Comparison of ENCODE assay signal across 8 cellular contexts in genomic region chr6:31823592-31824196, GRCh38. TPM values are rescaled to one million over a fixed set of nuclear protein-coding genes. Genes with fewer than 3 reads are reported as not detected.
DNase-seq lines count a peak whose midpoint lies in the region; ATAC-seq, FAIRE-seq and TF ChIP-seq lines count a peak whose summit lies in the region.
"Not testable (repeated sequence)": the region's sequence is repeated elsewhere in the genome, so short reads cannot be mapped to it uniquely, and the experiment has no call there.

No MANE protein-coding gene starts in this region.

- not testable (repeated sequence) for H3K4me2 ChIP-seq in astrocyte (ENCODE audit: low read length)

- H3K27me3 Mint-ChIP-seq in Calu3 (ENCODE audit: unreplicated experiment) = peaks cover 13% of the 10 kb centered on the region
- not testable (repeated sequence) for H3K27me3 Mint-ChIP-seq in T-helper 2 cell treated with Interferon-gamma antibody and Interleukin-4, amounts not matched to agents 5 μg/mL and 100 μg/mL, for 36 hours (ENCODE audit: low read depth); astrocyte (ENCODE audit: low read depth, unreplicated experiment)

- H3K36me3 ChIP-seq in astrocyte (ENCODE audit: insufficient read depth, low read length); psoas muscle (ENCODE audit: insufficient read depth in 1 of 2, low read depth in 1 of 2); tibial artery: not testable (repeated sequence)

- H3K4me3 Mint-ChIP-seq in Calu3 (ENCODE audit: low read depth, unreplicated experiment) (peak overlapping the region; percentile 89), astrocyte (ENCODE audit: unreplicated experiment) (peak overlapping the region; percentile 57)
- H3K4me3 Mint-ChIP-seq in T-helper 2 cell treated with Interferon-gamma antibody and Interleukin-4, amounts not matched to agents 5 μg/mL and 100 μg/mL, for 36 hours = peak overlapping the region; percentile 16

- H3K9me3 Mint-ChIP-seq in Calu3 (ENCODE audit: low read depth, unreplicated experiment); T-helper 2 cell treated with Interferon-gamma antibody and Interleukin-4, amounts not matched to agents 5 μg/mL and 100 μg/mL, for 36 hours; astrocyte (ENCODE audit: unreplicated experiment): not testable (repeated sequence)

- 86 to 94% (median 87%) methylated on average over 9 of the region's 9 CpGs for WGBS in psoas muscle, 3 donors

- not testable (repeated sequence) for ATAC-seq in psoas muscle

- intact Hi-C loops in Calu3 (cut with micrococcal nuclease; ENCODE audit: unreplicated experiment) = loop anchor here (5.0 kb wide), 1 partner anchor 46 kb away; the partner anchor contains the start of gene VWA7
- intact Hi-C loops in psoas muscle (cut with DNase I); tibial artery (cut with DNase I; ENCODE audit: low total_unique reads): not testable (repeated sequence)

- H3K36me3 Mint-ChIP-seq in Calu3 (ENCODE audit: insufficient read depth, unreplicated experiment) = peaks cover 84% of the 10 kb centered on the region
- not testable (repeated sequence) for H3K36me3 Mint-ChIP-seq in T-helper 2 cell treated with Interferon-gamma antibody and Interleukin-4, amounts not matched to agents 5 μg/mL and 100 μg/mL, for 36 hours (ENCODE audit: low read depth); astrocyte (ENCODE audit: low read depth, unreplicated experiment)

- H3K27ac ChIP-seq in astrocyte (ENCODE audit: low read depth, low read length) = not testable (repeated sequence)
- peak overlapping the region; percentile 96 for H3K27ac ChIP-seq in epithelial cell of prostate
- peak overlapping the region; percentile 91 for H3K27ac ChIP-seq in psoas muscle
- peak overlapping the region; percentile 91 for H3K27ac ChIP-seq in tibial artery

- not testable (repeated sequence) for H3K4me3 ChIP-seq in astrocyte (ENCODE audit: insufficient read depth, low read depth, low read length); psoas muscle; tibial artery

- H3K4me1 Mint-ChIP-seq in Calu3 (ENCODE audit: low read depth, unreplicated experiment) (peaks cover 70% of the 10 kb centered on the region), astrocyte (ENCODE audit: low read depth, unreplicated experiment) (peaks cover 17% of the 10 kb centered on the region)
- H3K4me1 Mint-ChIP-seq in T-helper 2 cell treated with Interferon-gamma antibody and Interleukin-4, amounts not matched to agents 5 μg/mL and 100 μg/mL, for 36 hours (ENCODE audit: low read depth) = peaks cover 40% of the 10 kb centered on the region

- not testable (repeated sequence) for DNase-seq in Calu3; T-helper 2 cell treated with Interferon-gamma antibody and Interleukin-4, amounts not matched to agents 5 μg/mL and 100 μg/mL, for 36 hours (ENCODE audit: low spot score); astrocyte (ENCODE audit: low read depth); epithelial cell of prostate (ENCODE audit: low read depth, low spot score); psoas muscle; tibial artery
- DNase-seq in NOMO-1 (lab: John Stamatoyannopoulos, UW; ENCODE audit: unreplicated experiment in 2 of 2) (peak; percentile 53 to 71), medulla oblongata (ENCODE audit: extremely low spot score) (peak; percentile 46)

- FAIRE-seq in astrocyte (lab: Jason Lieb, UNC) = not testable (repeated sequence)

- H3K27me3 ChIP-seq in astrocyte (ENCODE audit: insufficient read depth, low read length); psoas muscle (ENCODE audit: insufficient read depth in 3 of 3, low read length in 2 of 3); tibial artery: not testable (repeated sequence)

- H3K9me3 ChIP-seq in astrocyte (ENCODE audit: insufficient read depth, low read depth, low read length); psoas muscle; tibial artery: not testable (repeated sequence)

- not testable (repeated sequence) for TF ChIP-seq CTCF in Calu3 (IDR thresholded peaks at IDR 0.05; ENCODE audit: unreplicated experiment); astrocyte (IDR thresholded peaks at IDR 0.05; ENCODE audit: insufficient read depth, low read depth, low read length); psoas muscle (IDR thresholded peaks at IDR 0.05); tibial artery (IDR thresholded peaks at IDR 0.05)

- H3K9ac ChIP-seq in astrocyte (ENCODE audit: low read length) = not testable (repeated sequence)

- CTCF ChIA-PET in Calu3 (lab: Charles Lee) = interaction anchor here (0.6 to 2.9 kb wide), 8 partner anchors 17 to 172 kb away, joined by 3 to 13 read pairs (median 4); partner anchors contain the start of genes CLIC1, LSM2 and VWA7

- BruUV-seq in Calu3 (replicated peaks; lab: Mats Ljungman, UMichigan) = not testable (repeated sequence)

- H3K4me1 ChIP-seq in astrocyte (ENCODE audit: insufficient read depth, low read length) (peaks cover 17% of the 10 kb centered on the region), psoas muscle (peaks cover 47% of the 10 kb centered on the region), tibial artery (peaks cover 0 to 69% (median 45%) of the 10 kb centered on the region in 4 donors)

- H3K79me2 ChIP-seq in astrocyte (ENCODE audit: insufficient read depth, low read length) = not testable (repeated sequence)

- H3K27ac Mint-ChIP-seq in Calu3 (ENCODE audit: unreplicated experiment) (peak overlapping the region; percentile 95), astrocyte (ENCODE audit: unreplicated experiment) (peak overlapping the region; percentile 34)
- H3K27ac Mint-ChIP-seq in T-helper 2 cell treated with Interferon-gamma antibody and Interleukin-4, amounts not matched to agents 5 μg/mL and 100 μg/mL, for 36 hours = not testable (repeated sequence)

- H4K20me1 ChIP-seq in astrocyte (ENCODE audit: insufficient read depth, low read length) = not testable (repeated sequence)

- not testable (repeated sequence) for H2AFZ ChIP-seq in astrocyte (ENCODE audit: low read depth, low read length)

RNA-seq across cellular contexts. Expression of gene HSPA1B, which starts 3.8 kb away (rescaled TPM):
- 687 and 705 TPM in 2 replicates for total RNA-seq in Calu3 (2022)
- 64.9 and 77.2 TPM in 2 replicates for total RNA-seq in astrocyte
- 100 to 1,000 TPM; 199 to 721 (median 347) TPM for total RNA-seq in psoas muscle
- polyA plus RNA-seq in psoas muscle = 100 to 1,000 TPM in 2 of 3 donors, 10 to 100 TPM in 1; 19.4 to 148 (median 104) TPM

RNA-seq across cellular contexts. Expression of gene HSPA1A, which starts 8.4 kb away (rescaled TPM):
- total RNA-seq in Calu3 (2022) (1,238 and 1,263 TPM in 2 replicates), astrocyte (52.6 and 52.7 TPM in 2 replicates), psoas muscle (100 to 1,000 TPM; 241 to 940 (median 407) TPM)
- 100 to 1,000 TPM in 2 of 3 donors, 10 to 100 TPM in 1; 37.1 to 319 (median 203) TPM for polyA plus RNA-seq in psoas muscle

RNA-seq across cellular contexts. Expression of gene HSPA1L, which starts 8.6 kb away (rescaled TPM):
- 4.2 and 4.3 TPM in 2 replicates for total RNA-seq in Calu3 (2022)
- 0.98 and 1.1 TPM in 2 replicates for total RNA-seq in astrocyte
- total RNA-seq in psoas muscle = 1 to 10 TPM; 2.5 to 6.2 (median 4.4) TPM
- 10 to 100 TPM in 1 of 3 donors, 1 to 10 TPM in 1, under 1 TPM in 1; 0.86 to 23.1 (median 3.3) TPM for polyA plus RNA-seq in psoas muscle

RNA-seq across cellular contexts. Expression of gene LSM2, which starts 16.9 kb away (rescaled TPM):
- total RNA-seq in Calu3 (2022) = 126 and 144 TPM in 2 replicates
- 43.8 and 44.0 TPM in 2 replicates for total RNA-seq in astrocyte
- 10 to 100 TPM; 19.5 to 42.9 (median 28.7) TPM for total RNA-seq in psoas muscle
- 10 to 100 TPM; 35.3 to 92.1 (median 44.2) TPM for polyA plus RNA-seq in psoas muscle

RNA-seq across cellular contexts. Expression of gene VARS1, which starts 28.1 kb away (rescaled TPM):
- total RNA-seq in Calu3 (2022) (316 and 331 TPM in 2 replicates), astrocyte (94.8 and 96.3 TPM in 2 replicates), psoas muscle (100 to 1,000 TPM in 1 of 4 donors, 10 to 100 TPM in 3; 53.2 to 108 (median 76.1) TPM)
- 10 to 100 TPM; 43.9 to 70.4 (median 57.4) TPM for polyA plus RNA-seq in psoas muscle

Comparison
In these comparisons a context has a peak if more than half of its experiments do, and no peak if none do; other contexts are left out.
1. H3K4me3 Mint-ChIP-seq: peak in every context shown above with its lines; median percentile 89 in Calu3; 57 in astrocyte; 16 in T-helper 2 cell treated with Interferon-gamma antibody and Interleukin-4, amounts not matched to agents 5 μg/mL and 100 μg/mL, for 36 hours.